In genomic region chr2:64525323-64525625, GRCh38 we compare ENCODE assay signal across 8 cellular contexts. TPM values are rescaled to one million over a fixed set of nuclear protein-coding genes. Genes with fewer than 3 reads are reported as not detected.
DNase-seq lines count a peak whose midpoint lies in the region; ATAC-seq and TF ChIP-seq lines count a peak whose summit lies in the region.

No MANE protein-coding gene starts in this region.

- DNase-seq in AG04450 (ENCODE audit: low read depth, low spot score) = no peak
- no peak for DNase-seq in PC-9
- peak; percentile 38 for DNase-seq in mammary epithelial cell
- DNase-seq in mesendoderm = peak; percentile 17
- DNase-seq in suprapubic skin (ENCODE audit: low spot score in 2 of 2) = no peak

- intact Hi-C loops in PC-9 (cut with micrococcal nuclease; ENCODE audit: unreplicated experiment) (loop anchor here (2.0 to 10.0 kb wide), 3 partner anchors 72 to 240 kb away; no protein-coding TSS in a partner anchor), mammary epithelial cell (cut with micrococcal nuclease) (loop anchor here (2.0 to 10.0 kb wide), 2 partner anchors 70 to 610 kb away; partner anchors contain the start of genes LGALSL and RAB1A)

- H4K20me1 ChIP-seq in PC-9 (ENCODE audit: insufficient read depth) (peaks cover 21% of the 10 kb centered on the region), mammary epithelial cell (ENCODE audit: insufficient read depth, low read length) (no peaks in the 10 kb centered on the region)

- H2AK5ac ChIP-seq in mesendoderm (ENCODE audit: low read length) = no peak overlapping the region

- POLR2A ChIA-PET in AG04450 (lab: Yijun Ruan, JAX) = no interaction called here
- POLR2A ChIA-PET in PC-9 (lab: Charles Lee; ENCODE audit: unreplicated experiment) = interaction anchor here (0.7 kb wide), 1 partner anchor 411 kb away, joined by 3 read pairs; no protein-coding TSS in a partner anchor

- in situ Hi-C loops in mammary epithelial cell (cut with MboI; ENCODE audit: low sequenced_read_pairs in 2 of 2) = no loop called here

- H2BK120ac ChIP-seq in mesendoderm (ENCODE audit: low read depth, low read length) = no peak overlapping the region

- TF ChIP-seq CTCF in AG04450 (IDR thresholded peaks at IDR 0.05; ENCODE audit: low read depth, low read length) (no peak), PC-9 (conservative IDR thresholded peaks at IDR 0.05) (no peak), mammary epithelial cell (conservative IDR thresholded peaks at IDR 0.05 in 1 of 2, IDR thresholded peaks at IDR 0.05 in 1 of 2; ENCODE audit: extremely low read depth in 1 of 2, insufficient read depth in 1 of 2, low read depth in 1 of 2, low read length in 2 of 2) (no peak), suprapubic skin (IDR thresholded peaks at IDR 0.05) (no peak)

- H4K8ac ChIP-seq in mesendoderm (ENCODE audit: low read depth, low read length) = no peak overlapping the region

- H3K36me3 ChIP-seq in PC-9 (ENCODE audit: low read depth) (no peaks in the 10 kb centered on the region), mammary epithelial cell (ENCODE audit: insufficient read depth, low read length) (no peaks in the 10 kb centered on the region), mesendoderm (ENCODE audit: control insufficient read depth, insufficient read depth, low read length) (no peaks in the 10 kb centered on the region), suprapubic skin (no peaks in the 10 kb centered on the region)

- ATAC-seq in GM19463 (IDR thresholded peaks at IDR 0.05; ENCODE audit: unreplicated experiment) (peak; percentile 17), GM19023 (IDR thresholded peaks at IDR 0.05; ENCODE audit: unreplicated experiment) (no peak), GM21619 (IDR thresholded peaks at IDR 0.05; ENCODE audit: unreplicated experiment) (no peak)

- peaks cover 7% of the 10 kb centered on the region for H3F3A ChIP-seq in PC-9 (ENCODE audit: insufficient read depth, low read depth)

- H3K27me3 ChIP-seq in AG04450 (ENCODE audit: control insufficient read depth, insufficient read depth, low read length) (peaks cover 6% of the 10 kb centered on the region), PC-9 (ENCODE audit: insufficient read depth, low read depth) (no peaks in the 10 kb centered on the region), mammary epithelial cell (ENCODE audit: insufficient read depth, low read length) (no peaks in the 10 kb centered on the region), mesendoderm (ENCODE audit: insufficient read depth, low read length, poor library complexity) (no peaks in the 10 kb centered on the region), suprapubic skin (no peaks in the 10 kb centered on the region)

- no peak for TF ChIP-seq POLR2A in suprapubic skin (IDR thresholded peaks at IDR 0.05)

- no peak overlapping the region for H2BK5ac ChIP-seq in mesendoderm (ENCODE audit: low read length)

- CTCF ChIA-PET in AG04450 (lab: Charles Lee) (interaction anchor here (0.6 to 1.3 kb wide), 4 partner anchors 36 to 194 kb away, joined by 3 to 5 read pairs (median 4); no protein-coding TSS in a partner anchor), PC-9 (lab: Charles Lee) (no interaction called here), mammary epithelial cell (lab: Charles Lee; ENCODE audit: low non-redundant PET) (no interaction called here)

- H3K27ac ChIP-seq in AG04450 (ENCODE audit: low read depth, low read length) (no peak overlapping the region), PC-9 (peak overlapping the region; percentile 37), mammary epithelial cell (ENCODE audit: insufficient read depth, low read depth, low read length) (peak overlapping the region; percentile 83), mesendoderm (ENCODE audit: low read depth, low read length) (no peak overlapping the region), suprapubic skin (peak overlapping the region; percentile 92)

- H3K9me3 ChIP-seq in AG04450 (ENCODE audit: control insufficient read depth, insufficient read depth, low read length) (no peaks in the 10 kb centered on the region; the same call in 1 of the 2 replicates), PC-9 (ENCODE audit: insufficient read depth, low read depth) (no peaks in the 10 kb centered on the region), mammary epithelial cell (replicated peaks; ENCODE audit: insufficient read depth, low read length) (no peaks in the 10 kb centered on the region), suprapubic skin (no peaks in the 10 kb centered on the region)

- H3K79me2 ChIP-seq in PC-9 (ENCODE audit: low read depth) (peaks cover 59% of the 10 kb centered on the region), mammary epithelial cell (ENCODE audit: insufficient read depth, low read length) (peaks cover 59% of the 10 kb centered on the region), mesendoderm (ENCODE audit: control insufficient read depth, insufficient read depth, low read length) (peaks cover 7% of the 10 kb centered on the region)

- dilution Hi-C loops in mammary epithelial cell (cut with HindIII; ENCODE audit: low sequenced_read_pairs) = no loop called here

- H2AFZ ChIP-seq in PC-9 (peak overlapping the region; percentile 87), mammary epithelial cell (ENCODE audit: low read depth, low read length) (peak overlapping the region; percentile 89)

- H4K5ac ChIP-seq in mesendoderm (ENCODE audit: low read length) = no peak overlapping the region

- 1% methylated on average over 4 of the region's 4 CpGs for WGBS in mammary epithelial cell (ENCODE audit: low coverage, missing lambda C conversion rate)
- WGBS in mesendoderm (ENCODE audit: extremely low coverage, insufficient coverage, low lambda C conversion rate) = no CpG with 5 or more reads among the region's 4 CpGs
- WGBS in suprapubic skin = 3% methylated on average over 4 of the region's 4 CpGs

- no peak overlapping the region for H3K4ac ChIP-seq in mesendoderm (ENCODE audit: low read depth, low read length)

- H3K18ac ChIP-seq in mesendoderm (ENCODE audit: low read length) = no peak overlapping the region

- TSS peak; percentile 45 for BruUV-seq in PC-9 (replicated peaks; lab: Mats Ljungman, UMichigan)
- BruUV-seq in mammary epithelial cell (replicated peaks; lab: Mats Ljungman, UMichigan) = no TSS peak

- no peak for TF ChIP-seq EP300 in suprapubic skin (IDR thresholded peaks at IDR 0.05)

- H3K4me3 ChIP-seq in AG04450 (ENCODE audit: low read depth, low read length) (peak overlapping the region; percentile 91), PC-9 (peak overlapping the region; percentile 67), mammary epithelial cell (replicated peaks in 1 of 3; ENCODE audit: insufficient read depth in 1 of 3, low read depth in 2 of 3, low read length in 3 of 3) (peak overlapping the region; percentile 75 to 93 (median 79)), mesendoderm (ENCODE audit: low read length) (peak overlapping the region; percentile 88), suprapubic skin (peak overlapping the region; percentile 80)

- H3K4me2 ChIP-seq in PC-9 (peak overlapping the region; percentile 82), mammary epithelial cell (ENCODE audit: insufficient read depth, low read depth, low read length) (peak overlapping the region; percentile 92), mesendoderm (ENCODE audit: low read length) (peak overlapping the region; percentile 90)

- no peak overlapping the region for H2BK15ac ChIP-seq in mesendoderm (replicated peaks; ENCODE audit: low read depth)

- H3K9me2 ChIP-seq in PC-9 (ENCODE audit: insufficient read depth) = no peaks in the 10 kb centered on the region

- H3K4me1 ChIP-seq in PC-9 (replicated peaks; ENCODE audit: insufficient read depth) (peaks cover 18% of the 10 kb centered on the region), mammary epithelial cell (ENCODE audit: insufficient read depth, low read length) (peaks cover 3% of the 10 kb centered on the region), mesendoderm (ENCODE audit: control insufficient read depth, low read depth, low read length) (no peaks in the 10 kb centered on the region), suprapubic skin (peaks cover 35% of the 10 kb centered on the region)

- H3K56ac ChIP-seq in mesendoderm (ENCODE audit: low read length) = peak overlapping the region; percentile 94

- peak overlapping the region; percentile 79 for H3K9ac ChIP-seq in mammary epithelial cell (ENCODE audit: insufficient read depth, low read length)
- peak overlapping the region; percentile 83 for H3K9ac ChIP-seq in mesendoderm (ENCODE audit: low read length)

- no peak overlapping the region for H3K23ac ChIP-seq in mesendoderm (ENCODE audit: low read length)

- peaks cover 6% of the 10 kb centered on the region for H3K79me1 ChIP-seq in mesendoderm (ENCODE audit: low read length)

RNA-seq across cellular contexts. Expression of gene AFTPH, which starts 1.1 kb away (rescaled TPM):
- polyA plus RNA-seq in AG04450 (2011; rRNA removed) (16.8 and 22.0 TPM in 2 replicates), mammary epithelial cell (13.3 TPM)
- 10.8 and 14.5 TPM in 2 replicates for polyA minus RNA-seq in AG04450 (2011; rRNA and poly(A)+ RNA removed)
- total RNA-seq in PC-9 (2021) (34.4 and 40.5 TPM in 2 replicates), mammary epithelial cell (10 to 100 TPM; 20.7 to 34.5 TPM), suprapubic skin (10 to 100 TPM; 49.1 to 64.3 (median 57.1) TPM)
- polyA minus RNA-seq in mammary epithelial cell = 30.0 TPM
- polyA plus RNA-seq in mesendoderm (2013, experiment 1 of 2) = 9.2 TPM
- polyA plus RNA-seq in mesendoderm (2013, experiment 2 of 2) = 10.3 TPM

Comparison
In these comparisons a context has a peak if more than half of its experiments do, and no peak if none do; other contexts are left out.
1. DNase-seq: peak in mammary epithelial cell (single experiment) and mesendoderm (single experiment); none in AG04450 (single experiment), PC-9 (0 of 2) and suprapubic skin (0 of 2).
2. H3K27ac ChIP-seq: peak in PC-9 (single experiment), mammary epithelial cell (single experiment) and suprapubic skin (single experiment); none in AG04450 (single experiment) and mesendoderm (single experiment).
3. Peak in every context shown above with its lines, with median percentiles within 50 percentile points of each other: H3K4me3 ChIP-seq and H3K4me2 ChIP-seq.